In genomic region chr14:73759714-73760597, GRCh38 we compare ENCODE assay signal across 1 cellular context.
A peak's percentile ranks its signal among the peaks of the same experiment; 100 is the strongest.
TF ChIP-seq lines count a peak whose summit lies in the region.

No MANE protein-coding gene starts in this region.

TF ChIP-seq in K562, 482 proteins besides CTCF, POLR2A, EP300 and RAD21 (continued from another document and continues in another):
- TF ChIP-seq MEF2D (tag; conservative IDR thresholded peaks at IDR 0.05; ENCODE audit: low read depth), result no peak
- TF ChIP-seq BCLAF1 (IDR thresholded peaks at IDR 0.05; ENCODE audit: borderline replicate concordance in 1 of 2, control insufficient read depth in 1 of 2, low read depth in 2 of 2, low read length in 1 of 2), result no peak
- peak; percentile 59 for TF ChIP-seq VEZF1 (CRISPR knock-in tag; IDR thresholded peaks at IDR 0.05)
- TF ChIP-seq CTCFL (IDR thresholded peaks at IDR 0.05; ENCODE audit: borderline replicate concordance, insufficient read depth, low read depth, low read length, poor library complexity, severe bottlenecking), result no peak
- peak; percentile 66 for TF ChIP-seq HNRNPLL (IDR thresholded peaks at IDR 0.05; ENCODE audit: low read depth, low read length, poor library complexity, severe bottlenecking)
- no peak for TF ChIP-seq STAT5B (CRISPR knock-in tag; IDR thresholded peaks at IDR 0.05)
- TF ChIP-seq TGIF2 (CRISPR knock-in tag; IDR thresholded peaks at IDR 0.05), result no peak
- no peak for TF ChIP-seq ZNF347 (CRISPR knock-in tag; IDR thresholded peaks at IDR 0.05; ENCODE audit: low read depth)
- TF ChIP-seq TAF7 (tag; IDR thresholded peaks at IDR 0.05), result no peak
- TF ChIP-seq ZNF445 (CRISPR knock-in tag; IDR thresholded peaks at IDR 0.05; ENCODE audit: low read depth), result no peak
- no peak for TF ChIP-seq GABPB1 (CRISPR knock-in tag; IDR thresholded peaks at IDR 0.05)
- no peak for TF ChIP-seq ID3 (CRISPR knock-in tag; IDR thresholded peaks at IDR 0.05)
- no peak for TF ChIP-seq ID3 (tag; IDR thresholded peaks at IDR 0.05)
- TF ChIP-seq ZNF764 (CRISPR knock-in tag; IDR thresholded peaks at IDR 0.05; ENCODE audit: low read depth), result no peak
- no peak for TF ChIP-seq IFI16 (CRISPR knock-in tag; IDR thresholded peaks at IDR 0.05)
- 0 out of 2 replicates have a peak, but pooled peaks have one; percentile 9 for TF ChIP-seq THAP12 (CRISPR knock-in tag; IDR thresholded peaks at IDR 0.05)
- TF ChIP-seq L3MBTL2 (IDR thresholded peaks at IDR 0.05), result peak; percentile 64
- TF ChIP-seq NCOA1 (IDR thresholded peaks at IDR 0.05; ENCODE audit: low read depth), result no peak
- no peak for TF ChIP-seq CHD4 (IDR thresholded peaks at IDR 0.05; ENCODE audit: insufficient read depth, insufficient replicate concordance, low read depth, low read length, poor library complexity, severe bottlenecking)
- no peak for TF ChIP-seq ZNF655 (CRISPR knock-in tag; IDR thresholded peaks at IDR 0.05)
- no peak for TF ChIP-seq ZNF668 (CRISPR knock-in tag; IDR thresholded peaks at IDR 0.05)
- TF ChIP-seq ZNF77 (CRISPR knock-in tag; IDR thresholded peaks at IDR 0.05), result no peak
- TF ChIP-seq RFX1 (IDR thresholded peaks at IDR 0.05), result no peak
- TF ChIP-seq TCF7 (IDR thresholded peaks at IDR 0.05; ENCODE audit: borderline replicate concordance), result no peak
- TF ChIP-seq HBP1 (CRISPR knock-in tag; IDR thresholded peaks at IDR 0.05), result no peak
- TF ChIP-seq RHOXF2B (CRISPR knock-in tag; conservative IDR thresholded peaks at IDR 0.05), result no peak
- TF ChIP-seq TRIM24 (IDR thresholded peaks at IDR 0.05), result peak; percentile 33 to 69; a peak in 2 of 4 replicates
- TF ChIP-seq ZNF511 (CRISPR knock-in tag; IDR thresholded peaks at IDR 0.05), result peak; percentile 10; the same call in 1 of the 2 replicates
- TF ChIP-seq FOS (IDR thresholded peaks at IDR 0.05; ENCODE audit: extremely low read depth, insufficient read length), result no peak
- no peak for TF ChIP-seq MXI1 (IDR thresholded peaks at IDR 0.05; ENCODE audit: low read depth, low read length)
- no peak for TF ChIP-seq CREB3 (tag; conservative IDR thresholded peaks at IDR 0.05; ENCODE audit: low read depth)
- no peak for TF ChIP-seq ARID2 (IDR thresholded peaks at IDR 0.05)
- TF ChIP-seq HNRNPL (IDR thresholded peaks at IDR 0.05; ENCODE audit: low read depth, low read length), result no peak
- no peak for TF ChIP-seq ZBTB43 (CRISPR knock-in tag; IDR thresholded peaks at IDR 0.05)
- TF ChIP-seq PKNOX1 (IDR thresholded peaks at IDR 0.05), result peak; percentile 37; the same call in 1 of the 2 replicates
- TF ChIP-seq PTRF (tag; IDR thresholded peaks at IDR 0.05), result no peak
- no peak for TF ChIP-seq TRIM28 (IDR thresholded peaks at IDR 0.05)
- no peak for TF ChIP-seq ZNF121 (CRISPR knock-in tag; conservative IDR thresholded peaks at IDR 0.05)
- no peak for TF ChIP-seq ZNF212 (CRISPR knock-in tag; IDR thresholded peaks at IDR 0.05)
- no peak for TF ChIP-seq TOE1 (IDR thresholded peaks at IDR 0.05; ENCODE audit: borderline replicate concordance)
- TF ChIP-seq TOE1 (CRISPR knock-in tag; IDR thresholded peaks at IDR 0.05; ENCODE audit: borderline replicate concordance, low read depth), result no peak
- TF ChIP-seq BRD9 (IDR thresholded peaks at IDR 0.05; ENCODE audit: low read depth, partially characterized antibody), result no peak
- TF ChIP-seq ARID3B (CRISPR knock-in tag; IDR thresholded peaks at IDR 0.05; ENCODE audit: borderline replicate concordance), result no peak
- TF ChIP-seq MITF (IDR thresholded peaks at IDR 0.05), result 0 out of 2 replicates have a peak, but pooled peaks have one; percentile 34
- TF ChIP-seq TCFL5 (CRISPR knock-in tag; conservative IDR thresholded peaks at IDR 0.05), result no peak
